Comparison of ENCODE assay signal across 9 cellular contexts in genomic region chr7:101162551-101163280, GRCh38. TPM values are rescaled to one million over a fixed set of nuclear protein-coding genes. Genes with fewer than 3 reads are reported as not detected.
DNase-seq lines count a peak whose midpoint lies in the region; ATAC-seq and TF ChIP-seq lines count a peak whose summit lies in the region.
"Had no signal": no experiment of that assay in that cellular context is flagged by ENCODE, and none has a peak within 500 bp of the region (broad histone marks: within the 10 kb centered on the region; RNA-seq: fewer than 3 reads in every experiment).

No MANE protein-coding gene starts in this region.

- intact Hi-C loops in activated T-helper 2 cell treated with anti-CD3 and anti-CD28 coated beads, Interferon-gamma antibody, Interleukin-2, Interleukin-4, amounts not matched to agents 10 μg/mL and 5 μg/mL and 100 μg/mL, durations not matched to agents 14 hours and 24 hours and 36 hours (cut with micrococcal nuclease), result loop anchor here (10.0 kb wide), 1 partner anchor 82 kb away; the partner anchor contains the start of gene FIS1

- H3K36me3 ChIP-seq in ES-I3 (ENCODE audit: insufficient read depth, low read length) (no peaks in the 10 kb centered on the region), hepatocyte (replicated peaks; ENCODE audit: insufficient read depth, low read depth) (no peaks in the 10 kb centered on the region)

- peaks cover 48% of the 10 kb centered on the region for H3K27me3 ChIP-seq in hepatocyte

- peak overlapping the region; percentile 57 for H3K4me3 Mint-ChIP-seq in activated T-helper 2 cell treated with anti-CD3 and anti-CD28 coated beads, Interferon-gamma antibody, Interleukin-2, Interleukin-4, amounts not matched to agents 10 μg/mL and 5 μg/mL and 100 μg/mL, durations not matched to agents 14 hours and 24 hours and 36 hours (ENCODE audit: low read depth)
- H3K4me3 Mint-ChIP-seq in stimulated activated naive CD8-positive, alpha-beta T cell treated with anti-CD3 and anti-CD28 coated beads, Interleukin-15, amount 100 ng/mL, for 72 hours, result peak overlapping the region; percentile 68 to 73

- no peaks in the 10 kb centered on the region for H3K9me2 ChIP-seq in hepatocyte (replicated peaks; ENCODE audit: insufficient read depth)

- peaks cover 23% of the 10 kb centered on the region for H3K4me1 Mint-ChIP-seq in activated T-helper 2 cell treated with anti-CD3 and anti-CD28 coated beads, Interferon-gamma antibody, Interleukin-2, Interleukin-4, amounts not matched to agents 10 μg/mL and 5 μg/mL and 100 μg/mL, durations not matched to agents 14 hours and 24 hours and 36 hours (ENCODE audit: low read depth)
- peaks cover 46% of the 10 kb centered on the region for H3K4me1 Mint-ChIP-seq in stimulated activated naive CD8-positive, alpha-beta T cell treated with anti-CD3 and anti-CD28 coated beads, Interleukin-15, amount 100 ng/mL, for 72 hours

- peaks cover 25% of the 10 kb centered on the region for H3K4me1 ChIP-seq in ES-I3 (ENCODE audit: insufficient read depth, low read length)
- peaks cover 22% of the 10 kb centered on the region for H3K4me1 ChIP-seq in hepatocyte (ENCODE audit: insufficient read depth)

- H3K4me3 ChIP-seq in hepatocyte, result peak overlapping the region; percentile 23

- peak overlapping the region; percentile 74 for H3K4me2 ChIP-seq in hepatocyte

- H3K9ac ChIP-seq in ES-I3 (ENCODE audit: low read depth, low read length), result peak overlapping the region; percentile 60

- TF ChIP-seq CTCF in 22Rv1 (IDR thresholded peaks at IDR 0.05), result no peak; the same call in 1 of the 2 replicates
- TF ChIP-seq CTCF in hepatocyte (IDR thresholded peaks at IDR 0.05; ENCODE audit: poor library complexity), result no peak

- 2% methylated on average over 44 of the region's 74 CpGs for WGBS in hepatocyte (ENCODE audit: low lambda C conversion rate, missing lambda C conversion rate)

- DNase-seq in NCI-H2196 (lab: John Stamatoyannopoulos, UW; ENCODE audit: unreplicated experiment), result peak; percentile 83
- DNase-seq in activated T-helper 2 cell treated with anti-CD3 and anti-CD28 coated beads, Interferon-gamma antibody, Interleukin-2, Interleukin-4, amounts not matched to agents 10 μg/mL and 5 μg/mL and 100 μg/mL, durations not matched to agents 14 hours and 24 hours and 36 hours (ENCODE audit: low spot score), result no peak
- DNase-seq in hepatocyte (ENCODE audit: low spot score), result peak; percentile 82
- peak in 1 of 2 donors; percentile 20 for DNase-seq in stimulated activated naive CD8-positive, alpha-beta T cell treated with anti-CD3 and anti-CD28 coated beads, Interleukin-15, amount 100 ng/mL, for 72 hours
- DNase-seq in midbrain (lab: John Stamatoyannopoulos, UW), result no peak

- H3K9me3 Mint-ChIP-seq in activated T-helper 2 cell treated with anti-CD3 and anti-CD28 coated beads, Interferon-gamma antibody, Interleukin-2, Interleukin-4, amounts not matched to agents 10 μg/mL and 5 μg/mL and 100 μg/mL, durations not matched to agents 14 hours and 24 hours and 36 hours, result no peaks in the 10 kb centered on the region
- H3K9me3 Mint-ChIP-seq in stimulated activated naive CD8-positive, alpha-beta T cell treated with anti-CD3 and anti-CD28 coated beads, Interleukin-15, amount 100 ng/mL, for 72 hours, result no peaks in the 10 kb centered on the region

- H3K27ac ChIP-seq in 22Rv1 (peak overlapping the region; percentile 100), hepatocyte (peak overlapping the region; percentile 63)

- H3K27me3 Mint-ChIP-seq in activated T-helper 2 cell treated with anti-CD3 and anti-CD28 coated beads, Interferon-gamma antibody, Interleukin-2, Interleukin-4, amounts not matched to agents 10 μg/mL and 5 μg/mL and 100 μg/mL, durations not matched to agents 14 hours and 24 hours and 36 hours (ENCODE audit: low read depth), result peaks cover 33% of the 10 kb centered on the region
- peaks cover 65% of the 10 kb centered on the region for H3K27me3 Mint-ChIP-seq in stimulated activated naive CD8-positive, alpha-beta T cell treated with anti-CD3 and anti-CD28 coated beads, Interleukin-15, amount 100 ng/mL, for 72 hours

- ATAC-seq in stimulated activated naive CD8-positive, alpha-beta T cell treated with anti-CD3 and anti-CD28 coated beads, Interleukin-15, amount 100 ng/mL, for 72 hours, result no peak
- no peak for ATAC-seq in HG02885 (IDR thresholded peaks at IDR 0.05; ENCODE audit: poor library complexity, unreplicated experiment)

- H3K27ac Mint-ChIP-seq in activated T-helper 2 cell treated with anti-CD3 and anti-CD28 coated beads, Interferon-gamma antibody, Interleukin-2, Interleukin-4, amounts not matched to agents 10 μg/mL and 5 μg/mL and 100 μg/mL, durations not matched to agents 14 hours and 24 hours and 36 hours, result no peak overlapping the region
- peak overlapping the region in 1 of 2 donors; percentile 90 for H3K27ac Mint-ChIP-seq in stimulated activated naive CD8-positive, alpha-beta T cell treated with anti-CD3 and anti-CD28 coated beads, Interleukin-15, amount 100 ng/mL, for 72 hours

- no peak overlapping the region for H2AFZ ChIP-seq in hepatocyte

- H3K9me3 ChIP-seq in ES-I3 (ENCODE audit: control insufficient read depth, insufficient read depth, low read length) (no peaks in the 10 kb centered on the region), hepatocyte (ENCODE audit: low read depth) (no peaks in the 10 kb centered on the region)

- peaks cover 28% of the 10 kb centered on the region for H3K36me3 Mint-ChIP-seq in activated T-helper 2 cell treated with anti-CD3 and anti-CD28 coated beads, Interferon-gamma antibody, Interleukin-2, Interleukin-4, amounts not matched to agents 10 μg/mL and 5 μg/mL and 100 μg/mL, durations not matched to agents 14 hours and 24 hours and 36 hours (ENCODE audit: low read depth)

- no peaks in the 10 kb centered on the region for H3K79me2 ChIP-seq in hepatocyte

- peaks cover 12% of the 10 kb centered on the region for H4K20me1 ChIP-seq in hepatocyte (ENCODE audit: insufficient read depth, poor library complexity, severe bottlenecking)

RNA-seq across cellular contexts. Expression of gene VGF, which starts 2.7 kb away (rescaled TPM):
- total RNA-seq in activated T-helper 2 cell treated with anti-CD3 and anti-CD28 coated beads, Interferon-gamma antibody, Interleukin-2, Interleukin-4, amounts not matched to agents 10 μg/mL and 5 μg/mL and 100 μg/mL, durations not matched to agents 14 hours and 24 hours and 36 hours, result 0.23 and 0.41 TPM in 2 replicates
- 0.30 and 0.32 TPM in 2 replicates for total RNA-seq in hepatocyte
- polyA plus RNA-seq in hepatocyte, result 0.19 and 0.80 TPM in 2 replicates
- total RNA-seq: liver had no signal
- polyA plus RNA-seq: liver had no signal

RNA-seq across cellular contexts. Expression of gene AP1S1, which starts 8.4 kb away (rescaled TPM):
- 41.8 and 42.8 TPM in 2 replicates for total RNA-seq in activated T-helper 2 cell treated with anti-CD3 and anti-CD28 coated beads, Interferon-gamma antibody, Interleukin-2, Interleukin-4, amounts not matched to agents 10 μg/mL and 5 μg/mL and 100 μg/mL, durations not matched to agents 14 hours and 24 hours and 36 hours
- 85.8 and 118 TPM in 2 replicates for total RNA-seq in hepatocyte
- polyA plus RNA-seq in hepatocyte, result 31.1 and 32.0 TPM in 2 replicates

RNA-seq across cellular contexts. Expression of gene NAT16, which starts 17.4 kb away (rescaled TPM):
- not detected in 2 replicates for total RNA-seq in activated T-helper 2 cell treated with anti-CD3 and anti-CD28 coated beads, Interferon-gamma antibody, Interleukin-2, Interleukin-4, amounts not matched to agents 10 μg/mL and 5 μg/mL and 100 μg/mL, durations not matched to agents 14 hours and 24 hours and 36 hours
- total RNA-seq in hepatocyte, result not detected in 2 replicates
- not detected in 2 replicates for polyA plus RNA-seq in hepatocyte
- total RNA-seq: liver had no signal
- polyA plus RNA-seq: liver had no signal

RNA-seq across cellular contexts. Expression of gene SERPINE1, which starts 35.8 kb away (rescaled TPM):
- total RNA-seq in activated T-helper 2 cell treated with anti-CD3 and anti-CD28 coated beads, Interferon-gamma antibody, Interleukin-2, Interleukin-4, amounts not matched to agents 10 μg/mL and 5 μg/mL and 100 μg/mL, durations not matched to agents 14 hours and 24 hours and 36 hours, result 0.23 TPM in 2 replicates
- total RNA-seq in hepatocyte, result 81.8 and 98.2 TPM in 2 replicates
- 181 and 185 TPM in 2 replicates for polyA plus RNA-seq in hepatocyte

RNA-seq across cellular contexts. Expression of gene MOGAT3, which starts 38.1 kb away (rescaled TPM):
- not detected in 2 replicates for total RNA-seq in activated T-helper 2 cell treated with anti-CD3 and anti-CD28 coated beads, Interferon-gamma antibody, Interleukin-2, Interleukin-4, amounts not matched to agents 10 μg/mL and 5 μg/mL and 100 μg/mL, durations not matched to agents 14 hours and 24 hours and 36 hours
- 6.3 and 8.4 TPM in 2 replicates for total RNA-seq in hepatocyte
- polyA plus RNA-seq in hepatocyte, result 10.5 and 14.0 TPM in 2 replicates

Comparison
In these comparisons a context has a peak if more than half of its experiments do, and no peak if none do; other contexts are left out.
1. DNase-seq: peak in NCI-H2196 (single experiment) and hepatocyte (single experiment); none in activated T-helper 2 cell treated with anti-CD3 and anti-CD28 coated beads, Interferon-gamma antibody, Interleukin-2, Interleukin-4, amounts not matched to agents 10 μg/mL and 5 μg/mL and 100 μg/mL, durations not matched to agents 14 hours and 24 hours and 36 hours (single experiment) and midbrain (single experiment).